ENCODE assay signal across 10 cellular contexts in the genomic region with DNA sequence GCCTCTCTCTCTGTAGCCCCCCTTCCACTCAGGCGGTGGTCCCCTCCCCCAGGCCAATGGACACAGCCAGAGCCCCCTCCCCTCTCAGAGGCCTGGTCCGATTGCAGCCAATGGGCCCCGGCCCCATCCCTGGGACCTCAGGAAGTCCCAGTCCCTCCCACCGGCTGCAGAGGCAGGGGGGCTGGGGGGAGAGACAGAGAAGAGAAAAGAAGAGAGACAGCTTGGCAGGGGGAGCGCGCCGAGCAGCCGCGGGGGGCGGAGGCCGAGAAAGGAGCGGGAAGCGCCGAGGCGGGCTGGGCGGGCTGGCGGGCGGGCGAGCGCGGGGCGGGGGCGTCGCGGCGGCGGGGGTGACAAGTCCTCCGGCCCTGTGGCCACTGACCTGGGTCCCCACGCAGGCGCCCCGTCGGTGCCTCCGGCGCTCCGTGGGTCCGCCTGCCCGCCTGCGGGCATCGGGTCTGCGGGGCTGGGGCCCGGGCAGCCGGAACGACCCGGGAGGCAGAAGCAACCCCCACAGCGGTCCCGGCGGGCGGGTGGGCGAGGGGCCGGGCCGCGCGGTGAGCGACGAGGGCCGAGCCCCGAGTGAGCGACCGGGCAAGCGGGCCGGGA. TPM values are rescaled to one million over a fixed set of nuclear protein-coding genes. Genes with fewer than 3 reads are reported as not detected.
DNase-seq lines count a peak whose midpoint lies in the region; ATAC-seq lines count a peak whose summit lies in the region.
"Had no signal": no experiment of that assay in that cellular context is flagged by ENCODE, and none has a peak within 500 bp of the region (broad histone marks: within the 10 kb centered on the region; RNA-seq: fewer than 3 reads in every experiment).

No MANE protein-coding gene starts in this region.

- no peak overlapping the region for H3K27ac ChIP-seq in iPS DF 6.9 (ENCODE audit: low read length)
- H3K27ac ChIP-seq: foreskin keratinocyte had no signal

- H3K9me3 ChIP-seq in iPS DF 6.9 (ENCODE audit: control insufficient read depth, insufficient read depth, low read length), result no peaks in the 10 kb centered on the region

- H3K36me3 ChIP-seq in H7 (replicated peaks; ENCODE audit: control insufficient read depth, insufficient read depth, low read length) (no peaks in the 10 kb centered on the region), iPS DF 6.9 (ENCODE audit: control insufficient read depth, insufficient read depth, low read length) (no peaks in the 10 kb centered on the region)

- peak; percentile 91 for DNase-seq in H7
- peak; percentile 25 for DNase-seq in NCI-H82 treated with DMSO at 0.1 percent for 48 hours (lab: John Stamatoyannopoulos, UW; ENCODE audit: unreplicated experiment)
- no peak for DNase-seq in iPS DF 6.9 (ENCODE audit: low read depth, low spot score)
- DNase-seq in retina, result peak; percentile 74
- DNase-seq in stimulated activated CD8-positive, alpha-beta memory T cell treated with anti-CD3 and anti-CD28 coated beads, Interleukin-4, amount 100 ng/mL, for 48 hours, result no peak
- no peak for DNase-seq in Ammon's horn (ENCODE audit: low spot score)
- no peak for DNase-seq in 8988T

- ATAC-seq in GM21825 (IDR thresholded peaks at IDR 0.05; ENCODE audit: unreplicated experiment), result no peak

- H3K27me3 ChIP-seq in H7 (ENCODE audit: control insufficient read depth, insufficient read depth, low read length), result peaks cover 42% of the 10 kb centered on the region
- peaks cover 27% of the 10 kb centered on the region for H3K27me3 ChIP-seq in iPS DF 6.9 (ENCODE audit: control insufficient read depth, insufficient read depth, low read length)

- no CpG with 5 or more reads among the region's 61 CpGs for WGBS in iPS DF 6.9 (ENCODE audit: insufficient coverage, insufficient read length)

- H3K4me3 ChIP-seq in H7 (ENCODE audit: insufficient read depth, low read depth, low read length) (peak overlapping the region; percentile 44), iPS DF 6.9 (ENCODE audit: low read length) (peak overlapping the region; percentile 34; the same call in 1 of the 2 replicates)

- peaks cover 12% of the 10 kb centered on the region for H3K4me1 ChIP-seq in iPS DF 6.9 (ENCODE audit: control insufficient read depth, insufficient read depth, low read length)
- H3K4me1 ChIP-seq: foreskin keratinocyte had no signal

RNA-seq across cellular contexts. Expression of a gene that starts 11.8 kb away (rescaled TPM):
- total RNA-seq in H7 (2014; rRNA removed; shearing (Covaris generic)), result 26.6 and 43.2 TPM in 2 replicates
- total RNA-seq: foreskin keratinocyte had no signal

RNA-seq across cellular contexts. Expression of a gene that starts 34.2 kb away (rescaled TPM):
- 41.5 and 46.0 TPM in 2 replicates for total RNA-seq in H7 (2014; rRNA removed; shearing (Covaris generic))

RNA-seq across cellular contexts. Expression of a gene that starts 42.6 kb away (rescaled TPM):
- total RNA-seq in H7 (2014; rRNA removed; shearing (Covaris generic)), result 19.4 and 23.6 TPM in 2 replicates

RNA-seq across cellular contexts. Expression of a gene that starts 51.1 kb away (rescaled TPM):
- not detected in 2 replicates for total RNA-seq in H7 (2014; rRNA removed; shearing (Covaris generic))
- total RNA-seq: myocyte had no signal

RNA-seq across cellular contexts. Expression of a gene that starts 54.9 kb away (rescaled TPM):
- total RNA-seq in H7 (2014; rRNA removed; shearing (Covaris generic)), result 33.3 and 35.1 TPM in 2 replicates
- total RNA-seq: foreskin keratinocyte had no signal

Comparison
In these comparisons a context has a peak if more than half of its experiments do, and no peak if none do; other contexts are left out.
1. DNase-seq: peak in H7 (single experiment), NCI-H82 treated with DMSO at 0.1 percent for 48 hours (single experiment) and retina (single experiment); none in iPS DF 6.9 (single experiment), stimulated activated CD8-positive, alpha-beta memory T cell treated with anti-CD3 and anti-CD28 coated beads, Interleukin-4, amount 100 ng/mL, for 48 hours (single experiment), Ammon's horn (single experiment) and 8988T (single experiment).